In the genomic region with DNA sequence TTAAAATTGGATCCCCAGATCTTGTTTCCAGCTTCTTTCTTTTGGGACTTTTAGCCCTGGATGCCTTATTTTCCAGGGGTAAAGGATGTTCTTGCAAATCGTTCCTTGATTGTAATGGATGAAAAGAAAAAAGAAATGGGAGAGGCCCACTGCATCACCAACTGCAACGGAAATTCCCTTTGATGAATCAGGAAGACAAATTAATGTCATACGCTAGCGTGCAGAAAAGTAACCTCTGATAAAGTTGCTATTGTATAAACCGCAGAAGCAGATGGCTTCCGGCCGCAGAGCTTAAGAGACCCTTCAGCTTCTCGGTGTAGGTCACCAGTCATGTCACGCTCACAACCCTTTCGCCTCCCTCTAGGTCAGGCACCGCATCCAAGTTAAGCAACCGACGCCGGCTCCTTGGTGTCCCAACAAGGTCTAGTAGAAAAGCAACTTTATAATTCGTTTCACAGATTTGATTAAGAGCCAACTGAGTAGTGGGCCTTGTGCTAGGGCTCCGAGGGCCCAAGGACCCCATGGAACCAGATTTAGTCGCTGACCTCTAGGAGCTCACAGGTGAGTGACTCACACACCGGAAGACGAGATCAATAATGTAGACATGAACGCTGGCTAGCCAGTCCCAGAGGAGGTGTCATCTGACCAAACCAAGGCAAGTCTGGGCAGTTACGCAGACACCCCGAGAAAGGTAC, we compare ENCODE assay signal across 8 cellular contexts. TPM values are rescaled to one million over a fixed set of nuclear protein-coding genes. Genes with fewer than 3 reads are reported as not detected.
DNase-seq lines count a peak whose midpoint lies in the region; ATAC-seq lines count a peak whose summit lies in the region.

No MANE protein-coding gene starts in this region.

- peak overlapping the region; percentile 99 for H3K27ac ChIP-seq in SK-N-MC

- intact Hi-C loops in left cardiac atrium (cut with DNase I) = loop anchor here (5.0 to 10.0 kb wide), 2 partner anchors 47 to 100 kb away; a partner anchor contains a TSS

- DNase-seq in CD1c-positive myeloid dendritic cell (ENCODE audit: extremely low spot score) (peak; percentile 89), SK-N-MC (ENCODE audit: low read depth, low spot score) (no peak), left cardiac atrium (peak; percentile 60), skeletal muscle cell (ENCODE audit: low read depth) (peak; percentile 56), cerebellar cortex (ENCODE audit: low spot score) (no peak)

- peak overlapping the region; percentile 99 for H3K4me3 Mint-ChIP-seq in activated naive CD8-positive, alpha-beta T cell

- peaks cover 22% of the 10 kb centered on the region for H3K36me3 ChIP-seq in SK-N-MC (ENCODE audit: insufficient read depth, low read length)

- H3K4me3 ChIP-seq in SK-N-MC (peak overlapping the region; percentile 93), skeletal muscle cell (ENCODE audit: low read depth, low read length) (peak overlapping the region; percentile 95)

- ATAC-seq in GM19372 (IDR thresholded peaks at IDR 0.05; ENCODE audit: low read depth, unreplicated experiment) = peak; percentile 50
- ATAC-seq in HG03469 (IDR thresholded peaks at IDR 0.05; ENCODE audit: unreplicated experiment) = peak; percentile 34
- no peak for ATAC-seq in left cardiac atrium

- H3K27me3 Mint-ChIP-seq in activated naive CD8-positive, alpha-beta T cell = no peaks in the 10 kb centered on the region

- H3K9ac ChIP-seq in SK-N-MC (ENCODE audit: insufficient read length) = peak overlapping the region; percentile 97

- no peaks in the 10 kb centered on the region for H3K9me3 Mint-ChIP-seq in activated naive CD8-positive, alpha-beta T cell (ENCODE audit: low read depth)

- no peaks in the 10 kb centered on the region for H3K9me3 ChIP-seq in SK-N-MC (ENCODE audit: low read depth, low read length)

- H3K36me3 Mint-ChIP-seq in activated naive CD8-positive, alpha-beta T cell = peaks cover 16% of the 10 kb centered on the region

- peaks cover 56% of the 10 kb centered on the region for H3K4me1 Mint-ChIP-seq in activated naive CD8-positive, alpha-beta T cell (ENCODE audit: low read depth)

- H3K27ac Mint-ChIP-seq in activated naive CD8-positive, alpha-beta T cell = peak overlapping the region; percentile 100

RNA-seq across cellular contexts. Expression of a gene that starts 1.3 kb away (rescaled TPM):
- total RNA-seq in left cardiac atrium = 10 to 100 TPM; 49.8 to 58.6 TPM

RNA-seq across cellular contexts. Expression of a gene that starts 1.9 kb away (rescaled TPM):
- total RNA-seq in left cardiac atrium = 1 to 10 TPM; 5.0 to 6.0 TPM

RNA-seq across cellular contexts. Expression of a gene that starts 44.9 kb away (rescaled TPM):
- total RNA-seq in left cardiac atrium = 1 to 10 TPM; 1.2 to 1.5 TPM

Comparison
In these comparisons a context has a peak if more than half of its experiments do, and no peak if none do; other contexts are left out.
1. DNase-seq: peak in CD1c-positive myeloid dendritic cell (single experiment), left cardiac atrium (single experiment) and skeletal muscle cell (single experiment); none in SK-N-MC (single experiment) and cerebellar cortex (single experiment).
2. ATAC-seq: peak in GM19372 (single experiment) and HG03469 (single experiment); none in left cardiac atrium (0 of 2).